23 cellular contexts compared by ENCODE assay signal in the genomic region with DNA sequence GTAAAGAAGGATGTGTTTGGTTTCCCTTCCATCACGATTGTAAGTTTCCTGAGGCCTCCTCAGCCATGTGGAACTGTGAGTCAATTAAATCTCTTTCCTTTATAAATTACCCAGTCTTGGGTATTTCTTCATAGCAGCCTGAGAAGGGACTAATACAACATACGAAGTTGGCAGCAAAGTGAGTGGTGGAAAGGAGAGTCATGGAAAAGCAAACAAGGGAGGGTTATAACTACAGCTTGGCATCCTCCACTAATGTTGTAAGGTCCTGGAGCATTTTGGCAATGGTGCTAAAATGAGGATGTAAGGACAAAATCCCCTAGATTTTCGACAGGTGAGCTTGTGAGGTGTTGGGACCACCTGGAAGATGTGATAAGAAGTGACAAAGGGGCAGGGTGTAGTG. TPM values are rescaled to one million over a fixed set of nuclear protein-coding genes. Genes with fewer than 3 reads are reported as not detected.
DNase-seq lines count a peak whose midpoint lies in the region; ATAC-seq and TF ChIP-seq lines count a peak whose summit lies in the region.
"Had no signal": no experiment of that assay in that cellular context is flagged by ENCODE, and none has a peak within 500 bp of the region (broad histone marks: within the 10 kb centered on the region; RNA-seq: fewer than 3 reads in every experiment).

No MANE protein-coding gene starts in this region.

- H3K27me3 ChIP-seq in mammary epithelial cell (ENCODE audit: insufficient read depth, low read length), result no peaks in the 10 kb centered on the region
- H3K27me3 ChIP-seq: BLaER1 treated with 17β-estradiol and CSF1 and Interleukin-3, amounts not matched to agents 10 nM and 100 nM; Peyer's patch; SJCRH30 had no signal

- ATAC-seq in esophagus mucosa (peak; percentile 77), mucosa of descending colon (peak; percentile 65), HG03520 (IDR thresholded peaks at IDR 0.05; ENCODE audit: unreplicated experiment) (no peak)

- H3K36me3 Mint-ChIP-seq in MCF 10A (ENCODE audit: insufficient read depth, unreplicated experiment), result no peaks in the 10 kb centered on the region
- H3K36me3 Mint-ChIP-seq in osteocyte (ENCODE audit: unreplicated experiment), result no peaks in the 10 kb centered on the region
- H3K36me3 Mint-ChIP-seq: CD4-positive, alpha-beta memory T cell had no signal

- no peak overlapping the region for H3K4me2 ChIP-seq in mammary epithelial cell (ENCODE audit: insufficient read depth, low read depth, low read length)
- H3K4me2 ChIP-seq: BLaER1 treated with 17β-estradiol and CSF1 and Interleukin-3, amounts not matched to agents 10 nM and 100 nM had no signal

- no peak overlapping the region for H2AFZ ChIP-seq in mammary epithelial cell (ENCODE audit: low read depth, low read length)

- dilution Hi-C loops in mammary epithelial cell (cut with HindIII; ENCODE audit: low sequenced_read_pairs), result no loop called here

- no peak for TF ChIP-seq CTCF in MCF 10A (IDR thresholded peaks at IDR 0.05; ENCODE audit: unreplicated experiment)
- TF ChIP-seq CTCF in mammary epithelial cell (conservative IDR thresholded peaks at IDR 0.05 in 1 of 2, IDR thresholded peaks at IDR 0.05 in 1 of 2; ENCODE audit: extremely low read depth in 1 of 2, insufficient read depth in 1 of 2, low read depth in 1 of 2, low read length in 2 of 2), result no peak
- no peak for TF ChIP-seq CTCF in mucosa of descending colon (IDR thresholded peaks at IDR 0.05)
- no peak for TF ChIP-seq CTCF in osteocyte (IDR thresholded peaks at IDR 0.05)

- intact Hi-C loops in MCF 10A (cut with micrococcal nuclease), result no loop called here
- intact Hi-C loops in mammary epithelial cell (cut with micrococcal nuclease), result no loop called here
- intact Hi-C loops in mucosa of descending colon (cut with DNase I, micrococcal nuclease), result no loop called here

- H3K27ac Mint-ChIP-seq in MCF 10A (ENCODE audit: low read depth, unreplicated experiment) (no peak overlapping the region), osteocyte (ENCODE audit: unreplicated experiment) (no peak overlapping the region)
- H3K27ac Mint-ChIP-seq: CD4-positive, alpha-beta memory T cell; HFFc6 had no signal

- BruUV-seq in MCF 10A (replicated peaks; lab: Mats Ljungman, UMichigan), result no TSS peak
- BruUV-seq in mammary epithelial cell (replicated peaks; lab: Mats Ljungman, UMichigan), result no TSS peak

- no peaks in the 10 kb centered on the region for H3K27me3 Mint-ChIP-seq in MCF 10A (ENCODE audit: insufficient read depth, unreplicated experiment)
- peaks cover 19% of the 10 kb centered on the region for H3K27me3 Mint-ChIP-seq in osteocyte (ENCODE audit: unreplicated experiment)

- CTCF ChIA-PET in MCF 10A (lab: Yijun Ruan, JAX), result interaction anchor here (0.6 kb wide), 1 partner anchor 45 kb away, joined by 3 read pairs; no protein-coding TSS in a partner anchor
- CTCF ChIA-PET in mammary epithelial cell (lab: Charles Lee; ENCODE audit: low non-redundant PET), result no interaction called here

- H4K20me1 ChIP-seq in mammary epithelial cell (ENCODE audit: insufficient read depth, low read length), result no peaks in the 10 kb centered on the region
- H4K20me1 ChIP-seq: BLaER1 treated with 17β-estradiol and CSF1 and Interleukin-3, amounts not matched to agents 10 nM and 100 nM had no signal

- POLR2A ChIA-PET in MCF 10A (lab: Yijun Ruan, JAX), result no interaction called here

- no peak overlapping the region for H3K4me3 Mint-ChIP-seq in MCF 10A (ENCODE audit: unreplicated experiment)
- H3K4me3 Mint-ChIP-seq in osteocyte (ENCODE audit: unreplicated experiment), result no peak overlapping the region
- H3K4me3 Mint-ChIP-seq: CD4-positive, alpha-beta memory T cell; H9; HFFc6 had no signal

- in situ Hi-C loops in mammary epithelial cell (cut with MboI; ENCODE audit: low sequenced_read_pairs in 2 of 2), result no loop called here

- H3K4me1 Mint-ChIP-seq in MCF 10A (ENCODE audit: insufficient read depth, unreplicated experiment), result peaks cover 2% of the 10 kb centered on the region
- H3K4me1 Mint-ChIP-seq in osteocyte (ENCODE audit: unreplicated experiment), result no peaks in the 10 kb centered on the region

- H3K9me3 ChIP-seq in mammary epithelial cell (replicated peaks; ENCODE audit: insufficient read depth, low read length) (no peaks in the 10 kb centered on the region), mucosa of descending colon (no peaks in the 10 kb centered on the region)
- H3K9me3 ChIP-seq: BLaER1 treated with 17β-estradiol and CSF1 and Interleukin-3, amounts not matched to agents 10 nM and 100 nM; Caco-2; Peyer's patch; SJCRH30 had no signal

- DNase-seq in MCF 10A (ENCODE audit: unreplicated experiment) (peak; percentile 16), mammary epithelial cell (no peak), mucosa of descending colon (no peak), osteocyte (ENCODE audit: extremely low spot score, unreplicated experiment) (no peak), SIG-M5 treated with dmso at 0.1 percent for 504 hours (lab: John Stamatoyannopoulos, UW; ENCODE audit: unreplicated experiment) (no peak)
- DNase-seq: 8988T; Caco-2; CD4-positive, alpha-beta memory T cell; DND-41; H9; HFFc6; NCI-H1417; NCI-H1694 treated with DMSO at 0.1 percent for 48 hours; NCI-H2081 treated with DMSO at 0.1 percent for 48 hours; NCI-H2171 treated with DMSO at 0.1 percent for 48 hours; NCI-H446 treated with DMSO at 0.1 percent for 48 hours; NCI-H526 treated with DMSO at 0.1 percent for 48 hours; NK-92 treated with Interleukin-12 subunit alpha and Interleukin-12 subunit beta, amount 100 ng/mL, for 24 hours; Peyer's patch; SJCRH30 had no signal

- H3K36me3 ChIP-seq in mammary epithelial cell (ENCODE audit: insufficient read depth, low read length), result no peaks in the 10 kb centered on the region
- H3K36me3 ChIP-seq in mucosa of descending colon (ENCODE audit: low read depth), result no peaks in the 10 kb centered on the region
- H3K36me3 ChIP-seq: BLaER1 treated with 17β-estradiol and CSF1 and Interleukin-3, amounts not matched to agents 10 nM and 100 nM; Peyer's patch; SJCRH30 had no signal

- no peaks in the 10 kb centered on the region for H3K79me2 ChIP-seq in mammary epithelial cell (ENCODE audit: insufficient read depth, low read length)

- 29% methylated on average over 3 of the region's 3 CpGs for WGBS in mammary epithelial cell (ENCODE audit: low coverage, missing lambda C conversion rate)

- no peaks in the 10 kb centered on the region for H3K4me1 ChIP-seq in mammary epithelial cell (ENCODE audit: insufficient read depth, low read length)
- no peaks in the 10 kb centered on the region for H3K4me1 ChIP-seq in mucosa of descending colon (ENCODE audit: low read depth)
- H3K4me1 ChIP-seq: BLaER1 treated with 17β-estradiol and CSF1 and Interleukin-3, amounts not matched to agents 10 nM and 100 nM; SJCRH30 had no signal

- no peak overlapping the region for H3K27ac ChIP-seq in mammary epithelial cell (ENCODE audit: insufficient read depth, low read depth, low read length)
- H3K27ac ChIP-seq: BLaER1 treated with 17β-estradiol and CSF1 and Interleukin-3, amounts not matched to agents 10 nM and 100 nM; SJCRH30 had no signal

- no peak overlapping the region for H3K9ac ChIP-seq in mammary epithelial cell (ENCODE audit: insufficient read depth, low read length)
- H3K9ac ChIP-seq: BLaER1 treated with 17β-estradiol and CSF1 and Interleukin-3, amounts not matched to agents 10 nM and 100 nM had no signal

- H3K4me3 ChIP-seq in mammary epithelial cell (replicated peaks in 1 of 3; ENCODE audit: insufficient read depth in 1 of 3, low read depth in 2 of 3, low read length in 3 of 3) (no peak overlapping the region), mucosa of descending colon (no peak overlapping the region)
- H3K4me3 ChIP-seq: BLaER1 treated with 17β-estradiol and CSF1 and Interleukin-3, amounts not matched to agents 10 nM and 100 nM; Peyer's patch; SJCRH30 had no signal

- H3K9me3 Mint-ChIP-seq in MCF 10A (ENCODE audit: unreplicated experiment), result no peaks in the 10 kb centered on the region
- no peaks in the 10 kb centered on the region for H3K9me3 Mint-ChIP-seq in osteocyte (ENCODE audit: unreplicated experiment)
- H3K9me3 Mint-ChIP-seq: CD4-positive, alpha-beta memory T cell; H9; HFFc6 had no signal

RNA-seq across cellular contexts. Expression of a gene that starts 5.8 kb away (rescaled TPM):
- total RNA-seq in MCF 10A (2022) (15.3 and 20.0 TPM in 2 replicates), mammary epithelial cell (10 to 100 TPM; 17.7 to 18.6 TPM), esophagus mucosa (23.2 TPM), mucosa of descending colon (10 to 100 TPM; 13.1 to 14.4 (median 14.4) TPM), osteocyte (17.4 and 17.5 TPM in 2 replicates)
- 21.0 TPM for polyA plus RNA-seq in mammary epithelial cell
- 24.2 TPM for polyA minus RNA-seq in mammary epithelial cell

RNA-seq across cellular contexts. Expression of a gene that starts 47.8 kb away (rescaled TPM):
- total RNA-seq in MCF 10A (2022) (0.07 and 0.32 TPM in 2 replicates), mammary epithelial cell (under 1 TPM; 0.38 to 0.50 TPM), esophagus mucosa (14.6 TPM), mucosa of descending colon (100 to 1,000 TPM in 2 of 3 donors, 10 to 100 TPM in 1; 46.3 to 165 (median 122) TPM), osteocyte (not detected in 2 replicates)
- polyA plus RNA-seq in mammary epithelial cell, result 0.18 TPM
- not detected for polyA minus RNA-seq in mammary epithelial cell
- total RNA-seq: CD4-positive, alpha-beta memory T cell had no signal
- polyA plus RNA-seq: CD4-positive, alpha-beta memory T cell had no signal

Comparison
In these comparisons a context has a peak if more than half of its experiments do, and no peak if none do; other contexts are left out.
1. RNA of a gene that starts 47.8 kb away (total RNA-seq): 46.3 to 165 TPM in mucosa of descending colon and 14.6 TPM in esophagus mucosa (single experiment); 0.38 to 0.50 TPM in mammary epithelial cell, 0.07 to 0.32 TPM in MCF 10A and not detected in osteocyte; every median in the first group is over 10 times any median in the second.